In genomic region chr4:73988096-73988495, GRCh38 we compare ENCODE assay signal across 1 cellular context.
TF ChIP-seq lines count a peak whose summit lies in the region.

A gene with protein sequence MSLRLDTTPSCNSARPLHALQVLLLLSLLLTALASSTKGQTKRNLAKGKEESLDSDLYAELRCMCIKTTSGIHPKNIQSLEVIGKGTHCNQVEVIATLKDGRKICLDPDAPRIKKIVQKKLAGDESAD (minus strand): TSS chr4:73988190. CDS start chr4:73988103, 87 bp downstream.

TF ChIP-seq in H1, 55 proteins besides CTCF, POLR2A, EP300 and RAD21:
- no peak for TF ChIP-seq SAP30 (IDR thresholded peaks at IDR 0.05; ENCODE audit: insufficient read depth, insufficient replicate concordance, low read length)
- no peak for TF ChIP-seq SIN3A (conservative IDR thresholded peaks at IDR 0.05 in 1 of 2, IDR thresholded peaks at IDR 0.05 in 1 of 2; ENCODE audit: low read depth in 1 of 2, low read length in 2 of 2)
- TF ChIP-seq GTF2F1 (IDR thresholded peaks at IDR 0.05; ENCODE audit: borderline replicate concordance, low read depth, low read length) = no peak
- no peak for TF ChIP-seq POU5F1 (IDR thresholded peaks at IDR 0.05; ENCODE audit: low read depth, low read length)
- TF ChIP-seq GABPA (IDR thresholded peaks at IDR 0.05; ENCODE audit: borderline replicate concordance, insufficient read depth, low read length) = no peak
- no peak for TF ChIP-seq EGR1 (IDR thresholded peaks at IDR 0.05; ENCODE audit: borderline replicate concordance, low read depth, low read length)
- no peak for TF ChIP-seq HDAC2 (IDR thresholded peaks at IDR 0.05; ENCODE audit: borderline replicate concordance in 1 of 2, low read depth in 2 of 2, low read length in 2 of 2)
- TF ChIP-seq BRCA1 (IDR thresholded peaks at IDR 0.05; ENCODE audit: low read depth, low read length) = no peak
- no peak for TF ChIP-seq SP2 (IDR thresholded peaks at IDR 0.05; ENCODE audit: low read length)
- TF ChIP-seq BCL11A (IDR thresholded peaks at IDR 0.05; ENCODE audit: low read depth in 2 of 2, low read length in 2 of 2) = no peak
- no peak for TF ChIP-seq NANOG (IDR thresholded peaks at IDR 0.05; ENCODE audit: insufficient read depth, low read depth, low read length, poor library complexity, severe bottlenecking)
- TF ChIP-seq, protein P1, sequence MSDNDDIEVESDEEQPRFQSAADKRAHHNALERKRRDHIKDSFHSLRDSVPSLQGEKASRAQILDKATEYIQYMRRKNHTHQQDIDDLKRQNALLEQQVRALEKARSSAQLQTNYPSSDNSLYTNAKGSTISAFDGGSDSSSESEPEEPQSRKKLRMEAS (IDR thresholded peaks at IDR 0.05) = no peak
- no peak for TF ChIP-seq SIX5 (IDR thresholded peaks at IDR 0.05; ENCODE audit: low read depth, low read length)
- no peak for TF ChIP-seq KDM4A (IDR thresholded peaks at IDR 0.05; ENCODE audit: low read depth, low read length, severe bottlenecking)
- no peak for TF ChIP-seq ZNF274 (IDR thresholded peaks at IDR 0.05; ENCODE audit: borderline replicate concordance, extremely low read depth, low read length)
- no peak for TF ChIP-seq TCF12 (IDR thresholded peaks at IDR 0.05; ENCODE audit: low read depth, low read length)
- no peak for TF ChIP-seq CTBP2 (IDR thresholded peaks at IDR 0.05; ENCODE audit: borderline replicate concordance, insufficient read depth, insufficient read length, low read length)
- TF ChIP-seq FOSL1 (IDR thresholded peaks at IDR 0.05; ENCODE audit: insufficient read depth, low read depth, low read length) = no peak
